ENCODE assay signal across 29 cellular contexts in genomic region chr2:784753-785152, GRCh38.
"Had no signal": no experiment of that assay in that cellular context is flagged by ENCODE, and none has a peak within 500 bp of the region (broad histone marks: within the 10 kb centered on the region; RNA-seq: fewer than 3 reads in every experiment).

No MANE protein-coding gene starts in this region.

- H3K27me3 ChIP-seq: adrenal gland, ascending aorta, body of pancreas, brain microvascular endothelial cell, breast epithelium, cardiac muscle cell had no signal

- H3K36me3 ChIP-seq: adrenal gland, ascending aorta, brain microvascular endothelial cell, breast epithelium, cardiac muscle cell had no signal

- H3K27ac ChIP-seq: adrenal gland, ascending aorta, body of pancreas, brain microvascular endothelial cell, breast epithelium, cardiac muscle cell had no signal

- DNase-seq: activated effector memory CD4-positive, alpha-beta T cell treated with anti-CD3 and anti-CD28 coated beads, Interleukin-2, amount 50 U/mL, for 16 hours; activated effector memory CD4-positive, alpha-beta T cell treated with Interleukin-2 at 50 U/mL for 16 hours; activated gamma-delta T cell; activated gamma-delta T cell treated with Interleukin-2 at 50 U/mL for 16 hours; activated naive CD4-positive, alpha-beta T cell; activated naive CD4-positive, alpha-beta T cell treated with anti-CD3 and anti-CD28 coated beads for 36 hours; activated naive CD4-positive, alpha-beta T cell treated with anti-CD3 and anti-CD28 coated beads, Interleukin-2, amount 10 ng/mL, durations not matched to agents 7 days and 5 days; activated naive CD4-positive, alpha-beta T cell treated with anti-CD3 and anti-CD28 coated beads, Interleukin-2, amount 50 U/mL, for 16 hours; activated naive CD4-positive, alpha-beta T cell treated with Interleukin-2 at 50 U/mL for 16 hours; activated naive CD8-positive, alpha-beta T cell treated with anti-CD3 and anti-CD28 coated beads for 36 hours; activated naive CD8-positive, alpha-beta T cell treated with anti-CD3 and anti-CD28 coated beads, Interleukin-2, amount 10 ng/mL, durations not matched to agents 7 days and 5 days; activated naive CD8-positive, alpha-beta T cell treated with anti-CD3 and anti-CD28 coated beads, Interleukin-2, amount 50 U/mL, for 24 hours; activated T-cell treated with anti-CD3 and anti-CD28 coated beads, Interleukin-2, amount 50 U/mL, for 24 hours; activated T-cell treated with anti-CD3 and anti-CD28 coated beads, Interleukin-2, amount 50 U/mL, for 4 hours; activated T-cell treated with anti-CD3 and anti-CD28 coated beads, Interleukin-2, amount 50 U/mL, for 48 hours; activated T-cell treated with anti-CD3 and anti-CD28 coated beads, Interleukin-2, amount 50 U/mL, for 72 hours; adrenal gland; amniotic stem cell; amygdala; anterior cingulate cortex; aorta; body of pancreas; brain microvascular endothelial cell; caudate nucleus; central memory CD4-positive, alpha-beta T cell; cerebellar nuclear complex had no signal

- H3K4me3 ChIP-seq: adrenal gland, ascending aorta, body of pancreas, breast epithelium, cardiac muscle cell had no signal

- H3K9me3 ChIP-seq: adrenal gland, body of pancreas, breast epithelium had no signal
